In the genomic region with DNA sequence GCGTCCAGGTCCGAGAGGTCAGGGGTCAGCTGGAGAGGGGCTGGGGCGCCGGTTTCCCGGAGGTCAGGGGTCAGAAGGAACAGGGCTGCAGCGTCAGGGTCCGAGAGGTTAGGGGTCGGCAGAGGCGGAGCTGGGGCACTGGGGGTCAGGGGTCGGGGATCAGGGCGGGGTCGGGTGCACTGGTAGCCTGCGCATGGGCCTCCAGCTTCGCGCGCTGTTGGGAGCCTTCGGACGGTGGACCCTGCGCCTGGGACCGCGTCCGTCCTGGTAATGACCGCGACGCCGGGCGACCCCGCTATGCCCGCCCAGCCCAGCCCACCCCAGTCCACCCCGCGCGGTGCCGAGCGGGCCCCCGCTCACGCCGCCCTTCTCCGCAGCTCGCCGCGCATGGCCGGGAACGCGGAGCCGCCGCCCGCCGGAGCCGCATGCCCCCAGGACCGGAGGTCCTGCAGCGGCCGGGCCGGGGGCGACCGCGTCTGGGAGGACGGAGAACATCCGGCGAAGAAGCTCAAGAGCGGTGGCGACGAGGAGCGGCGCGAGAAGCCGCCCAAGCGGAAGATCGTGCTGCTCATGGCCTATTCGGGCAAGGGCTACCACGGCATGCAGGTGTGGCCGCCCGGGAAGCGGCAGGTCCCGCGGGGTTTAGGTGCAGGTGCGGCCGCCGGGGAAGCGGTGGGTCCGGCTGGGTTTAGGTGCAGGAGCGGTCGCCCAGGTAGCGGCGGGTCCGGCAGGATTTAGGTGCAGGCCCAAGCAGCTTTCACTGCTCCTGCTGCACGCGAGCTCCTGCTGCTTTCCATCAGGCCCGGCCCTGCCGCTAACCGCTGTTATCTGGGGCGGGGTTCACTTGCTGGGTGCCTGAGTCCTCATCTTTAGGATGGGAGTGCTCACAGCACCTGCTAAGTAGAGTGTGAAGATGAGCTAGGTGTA, we compare ENCODE assay signal across 7 cellular contexts. TPM values are rescaled to one million over a fixed set of nuclear protein-coding genes. Genes with fewer than 3 reads are reported as not detected.
A peak's percentile ranks its signal among the peaks of the same experiment; 100 is the strongest.
DNase-seq lines count a peak whose midpoint lies in the region; ATAC-seq and TF ChIP-seq lines count a peak whose summit lies in the region.

No MANE protein-coding gene starts in this region.

- H3K27me3 ChIP-seq in mononuclear cell (ENCODE audit: insufficient read depth, low read length) (no peaks in the 10 kb centered on the region), tibial artery (no peaks in the 10 kb centered on the region)

- intact Hi-C loops in tibial artery (cut with DNase I; ENCODE audit: low total_unique reads) = loop anchor here (2.0 kb wide), 1 partner anchor 33 kb away; no protein-coding TSS in a partner anchor

- TF ChIP-seq CTCF in GM13977 (IDR thresholded peaks at IDR 0.05; ENCODE audit: extremely low read depth, insufficient read depth, missing control alignments) (no peak), VCaP (conservative IDR thresholded peaks at IDR 0.05) (no peak), tibial artery (IDR thresholded peaks at IDR 0.05) (no peak)

- DNase-seq in GM13977 (ENCODE audit: low spot score) (peak; percentile 61), ecto neural progenitor cell (ENCODE audit: low spot score) (peak; percentile 76), tibial artery (no peak), NCI-H774 (lab: John Stamatoyannopoulos, UW) (no peak)

- in situ Hi-C loops in GM13977 (cut with MboI; ENCODE audit: low pct_unique_long_range_greater_than_20kb, low sequenced_read_pairs, unreplicated experiment) = no loop called here

- H3K4me3 ChIP-seq in mononuclear cell (ENCODE audit: low read length) (peak overlapping the region; percentile 68), tibial artery (peak overlapping the region; percentile 68 to 79)

- H3K9me3 ChIP-seq in mononuclear cell (ENCODE audit: low read depth, low read length) = no peaks in the 10 kb centered on the region
- H3K9me3 ChIP-seq in tibial artery = no peaks in the 10 kb centered on the region

- H3K36me3 ChIP-seq in tibial artery = peaks cover 21 to 39% (median 26%) of the 10 kb centered on the region in 3 donors

- peak; percentile 13 for ATAC-seq in HG03159 (IDR thresholded peaks at IDR 0.05; ENCODE audit: unreplicated experiment)

- H3K27ac ChIP-seq in VCaP (peak overlapping the region; percentile 80), tibial artery (peak overlapping the region; percentile 52 to 75)

- H3K4me1 ChIP-seq in mononuclear cell (ENCODE audit: insufficient read depth, low read length) (peaks cover 24% of the 10 kb centered on the region), tibial artery (peaks cover 0 to 28% (median 16%) of the 10 kb centered on the region in 4 donors)

RNA-seq across cellular contexts. Expression of a gene that starts 0.7 kb away (rescaled TPM):
- total RNA-seq in mononuclear cell = 4.5 TPM

RNA-seq across cellular contexts. Expression of a gene that starts 19.9 kb away (rescaled TPM):
- total RNA-seq in mononuclear cell = 20.5 TPM

RNA-seq across cellular contexts. Expression of a gene that starts 35.4 kb away (rescaled TPM):
- 25.8 TPM for total RNA-seq in mononuclear cell

Comparison
In these comparisons a context has a peak if more than half of its experiments do, and no peak if none do; other contexts are left out.
1. DNase-seq: peak in GM13977 (single experiment) and ecto neural progenitor cell (single experiment); none in tibial artery (0 of 2) and NCI-H774 (single experiment).